In the genomic region with DNA sequence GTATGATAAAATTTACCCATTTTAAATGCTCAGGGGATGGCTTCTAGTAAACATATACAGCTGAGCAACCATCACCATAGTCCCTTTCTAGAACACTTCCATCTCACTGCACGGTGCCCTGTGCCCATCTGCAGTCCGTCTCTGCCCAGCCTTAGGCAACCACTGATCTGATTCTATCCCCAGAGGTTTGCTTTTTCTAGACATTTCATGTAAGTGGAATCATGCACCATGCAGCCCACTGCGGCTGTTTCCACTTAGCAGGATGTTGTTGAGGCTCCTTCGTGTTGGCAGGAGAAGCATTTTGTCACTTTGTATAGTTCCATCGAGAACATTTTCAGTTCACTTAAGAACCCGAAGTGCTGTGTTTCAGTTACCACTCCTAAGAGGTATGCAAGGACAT, we compare ENCODE assay signal across 18 cellular contexts.
"Had no signal": no experiment of that assay in that cellular context is flagged by ENCODE, and none has a peak within 500 bp of the region (broad histone marks: within the 10 kb centered on the region; RNA-seq: fewer than 3 reads in every experiment).

No MANE protein-coding gene starts in this region.

- H3K27ac ChIP-seq: coronary artery, right atrium auricular region, suprapubic skin, thyroid gland, upper lobe of left lung, uterus had no signal

- ATAC-seq: stimulated activated effector memory CD8-positive, alpha-beta T cell treated with anti-CD3 and anti-CD28 coated beads, Interleukin-12 subunit alpha, Interleukin-12 subunit beta, amount 100 ng/mL, for 72 hours; stimulated activated naive CD8-positive, alpha-beta T cell treated with anti-CD3 and anti-CD28 coated beads, Interleukin-15, Interleukin-2, amounts not matched to agents 100 U/mL and 50 U/mL, for 24 hours had no signal

- DNase-seq: effector CD4-positive, alpha-beta T cell; endodermal cell; erythroblast; foreskin melanocyte; hippocampal formation; mesendoderm; naive B cell; small intestine; stimulated activated CD4-positive, alpha-beta T cell treated with anti-CD3 and anti-CD28 coated beads, Interleukin-4, amount 100 ng/mL, for 1 hour; stimulated activated CD8-positive, alpha-beta memory T cell treated with anti-CD3 and anti-CD28 coated beads, Interleukin-4, amount 100 ng/mL, for 48 hours; stimulated activated naive CD8-positive, alpha-beta T cell treated with anti-CD3 and anti-CD28 coated beads, Interleukin-15, Interleukin-2, amounts not matched to agents 100 U/mL and 50 U/mL, for 24 hours; thyroid gland; upper lobe of left lung; uterus had no signal

- H3K27me3 ChIP-seq: right atrium auricular region, suprapubic skin, thyroid gland, upper lobe of left lung, uterus had no signal

- H3K4me1 ChIP-seq: right atrium auricular region, thyroid gland, upper lobe of left lung, uterus had no signal

- H3K9me3 ChIP-seq: right atrium auricular region, suprapubic skin, thyroid gland, upper lobe of left lung, uterus had no signal

- H3K4me3 ChIP-seq: coronary artery, right atrium auricular region, suprapubic skin, thyroid gland, upper lobe of left lung, uterus had no signal

- H3K36me3 ChIP-seq: right atrium auricular region, suprapubic skin, thyroid gland, uterus had no signal
